ENCODE assay signal across 18 cellular contexts in the genomic region with DNA sequence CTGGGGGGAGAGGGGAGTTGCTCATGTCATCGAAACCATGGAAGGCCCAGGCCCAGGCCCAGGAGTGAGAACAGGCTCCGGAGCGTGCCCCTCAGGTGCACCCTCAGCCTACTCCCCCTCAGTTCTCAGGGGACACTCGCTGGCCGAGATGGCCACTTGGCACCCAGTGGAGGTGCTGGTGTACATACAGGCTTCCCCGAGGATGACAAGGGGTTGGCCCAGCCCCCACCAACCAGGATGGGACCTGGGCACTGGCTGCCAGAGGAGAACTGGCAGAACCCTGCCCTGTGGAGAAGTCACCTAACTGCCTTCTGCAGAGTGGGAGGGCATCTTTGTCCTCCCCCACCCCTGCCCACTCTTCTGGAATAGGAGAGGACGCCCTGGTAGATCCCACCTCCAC. TPM values are rescaled to one million over a fixed set of nuclear protein-coding genes. Genes with fewer than 3 reads are reported as not detected.
DNase-seq lines count a peak whose midpoint lies in the region; ATAC-seq and TF ChIP-seq lines count a peak whose summit lies in the region.
"Had no signal": no experiment of that assay in that cellular context is flagged by ENCODE, and none has a peak within 500 bp of the region (broad histone marks: within the 10 kb centered on the region; RNA-seq: fewer than 3 reads in every experiment).

No MANE protein-coding gene starts in this region.

- H3K4me3 Mint-ChIP-seq in activated naive CD4-positive, alpha-beta T cell treated with anti-CD3 and anti-CD28 coated beads, Interleukin-2, amount 50 U/mL, for 24 hours: peak overlapping the region; percentile 77

- no peak for DNase-seq in activated naive CD4-positive, alpha-beta T cell (lab: John Stamatoyannopoulos, UW)
- DNase-seq in HCT116 (ENCODE audit: low read depth, low spot score) (no peak), lower lobe of right lung (peak; percentile 41), HPDE6-E6E7 (ENCODE audit: extremely low spot score) (no peak)
- no peak for DNase-seq in activated effector memory CD4-positive, alpha-beta T cell treated with anti-CD3 and anti-CD28 coated beads, Interleukin-2, amount 50 U/mL, for 16 hours
- DNase-seq: ACHN; Calu3; CD4-positive, CD25-positive, alpha-beta regulatory T cell; DMS 273 treated with DMSO at 0.1 percent for 48 hours; GOT3; IMR-90 had no signal

- H3K27me3 Mint-ChIP-seq in activated naive CD4-positive, alpha-beta T cell treated with anti-CD3 and anti-CD28 coated beads, Interleukin-2, amount 50 U/mL, for 24 hours: peaks cover 46% of the 10 kb centered on the region

- H4K20me1 ChIP-seq in HCT116 (ENCODE audit: insufficient read depth): no peaks in the 10 kb centered on the region

- no peak overlapping the region for H3K9ac ChIP-seq in HCT116 (ENCODE audit: low read length)
- H3K9ac ChIP-seq: BLaER1 treated with 17β-estradiol and CSF1 and Interleukin-3, amounts not matched to agents 10 nM and 100 nM had no signal

- intact Hi-C loops in HCT116 (cut with micrococcal nuclease) (loop anchor here (2.0 to 10.0 kb wide), 2 partner anchors 456 to 840 kb away; no protein-coding TSS in a partner anchor), lower lobe of right lung (cut with DNase I) (no loop called here)

- RAD21 ChIA-PET in HCT116 (lab: Charles Lee; ENCODE audit: low non-redundant PET in 1 of 2, low total read pairs in 2 of 2, uncharacterized antibody in 2 of 2, unreplicated experiment in 2 of 2): interaction anchor here in 1 of 2 experiments (1.3 kb wide), 1 partner anchor 269 kb away, joined by 4 read pairs; no protein-coding TSS in a partner anchor

- TF ChIP-seq CTCF in HCT116 (IDR thresholded peaks at IDR 0.05 in 2 of 3, conservative IDR thresholded peaks at IDR 0.05 in 1 of 3; ENCODE audit: borderline replicate concordance in 1 of 3, insufficient read depth in 1 of 3, low read depth in 2 of 3, low read length in 2 of 3) (no peak), lower lobe of right lung (IDR thresholded peaks at IDR 0.05) (no peak)

- CTCF ChIA-PET in HCT116 (lab: Charles Lee): interaction anchor here (1.4 to 7.3 kb wide), 4 partner anchors 268 to 667 kb away, joined by 3 to 105 read pairs (median 8); no protein-coding TSS in a partner anchor

- H3K36me3 Mint-ChIP-seq in activated naive CD4-positive, alpha-beta T cell treated with anti-CD3 and anti-CD28 coated beads, Interleukin-2, amount 50 U/mL, for 24 hours: no peaks in the 10 kb centered on the region
- H3K36me3 Mint-ChIP-seq: CD4-positive, CD25-positive, alpha-beta regulatory T cell had no signal

- H3K4me1 ChIP-seq in HCT116 (ENCODE audit: control insufficient read depth in 1 of 2, insufficient read depth in 2 of 2, low read length in 2 of 2) (peaks cover 3 to 20% of the 10 kb centered on the region in 2 experiments; a peak in 3 of 4 replicates), lower lobe of right lung (peaks cover 24% of the 10 kb centered on the region)

- H3K27me3 ChIP-seq in HCT116 (ENCODE audit: insufficient read depth, low read length): no peaks in the 10 kb centered on the region
- peaks cover 75% of the 10 kb centered on the region for H3K27me3 ChIP-seq in lower lobe of right lung (ENCODE audit: low read depth)

- peaks cover 0 to 11% of the 10 kb centered on the region in 2 experiments; a peak in 1 of 4 replicates for H3K36me3 ChIP-seq in HCT116 (ENCODE audit: control insufficient read depth in 1 of 2, insufficient read depth in 2 of 2, low read length in 2 of 2)
- H3K36me3 ChIP-seq in lower lobe of right lung: no peaks in the 10 kb centered on the region
- H3K36me3 ChIP-seq: BLaER1 treated with 17β-estradiol and CSF1 and Interleukin-3, amounts not matched to agents 10 nM and 100 nM had no signal

- H3K4me1 Mint-ChIP-seq in activated naive CD4-positive, alpha-beta T cell treated with anti-CD3 and anti-CD28 coated beads, Interleukin-2, amount 50 U/mL, for 24 hours: peaks cover 20% of the 10 kb centered on the region

- TF ChIP-seq POLR2A in HCT116 (IDR thresholded peaks at IDR 0.05; ENCODE audit: borderline replicate concordance, extremely low read depth, insufficient read depth, insufficient read length): no peak

- POLR2A ChIA-PET in HCT116 (lab: Charles Lee): no interaction called here

- no peak overlapping the region for H2AFZ ChIP-seq in HCT116 (ENCODE audit: low read depth, low read length, poor library complexity, severe bottlenecking)

- BruUV-seq in HCT116 (replicated peaks; lab: Mats Ljungman, UMichigan): TSS peak; percentile 41

- no peak overlapping the region for H3K27ac Mint-ChIP-seq in activated naive CD4-positive, alpha-beta T cell treated with anti-CD3 and anti-CD28 coated beads, Interleukin-2, amount 50 U/mL, for 24 hours

- H3K4me3 ChIP-seq in HCT116 (replicated peaks in 1 of 2; ENCODE audit: low read depth in 1 of 2, low read length in 2 of 2) (no peak overlapping the region), lower lobe of right lung (no peak overlapping the region)
- H3K4me3 ChIP-seq: BLaER1 treated with 17β-estradiol and CSF1 and Interleukin-3, amounts not matched to agents 10 nM and 100 nM; GM12878 had no signal

- H3K79me2 ChIP-seq in HCT116 (ENCODE audit: insufficient read depth, low read length): peaks cover 4% of the 10 kb centered on the region; the same call in 1 of the 2 replicates

- TF ChIP-seq RAD21 in HCT116 (IDR thresholded peaks at IDR 0.05; ENCODE audit: low read depth): no peak

- no peaks in the 10 kb centered on the region for H3K9me3 ChIP-seq in HCT116 (ENCODE audit: control insufficient read depth in 1 of 2, insufficient read depth in 1 of 2, low read depth in 1 of 2, low read length in 2 of 2)
- H3K9me3 ChIP-seq in lower lobe of right lung: no peaks in the 10 kb centered on the region
- H3K9me3 ChIP-seq: HAP-1 had no signal

- ATAC-seq in HCT116 (no peak), lower lobe of right lung (no peak), GM18517 (IDR thresholded peaks at IDR 0.05; ENCODE audit: unreplicated experiment) (no peak)

- H3K9me3 Mint-ChIP-seq in activated naive CD4-positive, alpha-beta T cell treated with anti-CD3 and anti-CD28 coated beads, Interleukin-2, amount 50 U/mL, for 24 hours: no peaks in the 10 kb centered on the region

- no peaks in the 10 kb centered on the region for H3K9me2 ChIP-seq in HCT116 (ENCODE audit: insufficient read depth)

- H3K4me2 ChIP-seq in HCT116 (ENCODE audit: low read length): no peak overlapping the region

- H3K27ac ChIP-seq in HCT116 (ENCODE audit: low read depth, low read length): no peak overlapping the region
- peak overlapping the region; percentile 60 for H3K27ac ChIP-seq in cingulate gyrus (ENCODE audit: low read depth, low read length)
- H3K27ac ChIP-seq in lower lobe of right lung: no peak overlapping the region
- H3K27ac ChIP-seq: BLaER1 treated with 17β-estradiol and CSF1 and Interleukin-3, amounts not matched to agents 10 nM and 100 nM; HL-60 had no signal

TF ChIP-seq in HCT116, 20 proteins besides CTCF, POLR2A, EP300 and RAD21:
- TF ChIP-seq ZFX (IDR thresholded peaks at IDR 0.05) (no peak), YY1 (IDR thresholded peaks at IDR 0.05; ENCODE audit: extremely low read depth, insufficient replicate concordance, low read depth, low read length) (no peak), SP1 (IDR thresholded peaks at IDR 0.05; ENCODE audit: low read depth) (no peak), JUND (IDR thresholded peaks at IDR 0.05) (no peak), SIN3A (IDR thresholded peaks at IDR 0.05; ENCODE audit: low read depth) (no peak), ELF1 (IDR thresholded peaks at IDR 0.05; ENCODE audit: borderline replicate concordance, low read depth) (no peak), SRF (IDR thresholded peaks at IDR 0.05; ENCODE audit: low read depth) (no peak), EGR1 (IDR thresholded peaks at IDR 0.05; ENCODE audit: low read depth) (no peak), POLR2AphosphoS5 (IDR thresholded peaks at IDR 0.05; ENCODE audit: low read depth, low read length) (no peak), FOSL1 (IDR thresholded peaks at IDR 0.05; ENCODE audit: low read depth) (no peak), EZH2 (IDR thresholded peaks at IDR 0.05) (no peak), TCF7L2 (IDR thresholded peaks at IDR 0.05; ENCODE audit: borderline replicate concordance, extremely low read depth, insufficient read depth, insufficient read length) (no peak), CEBPB (IDR thresholded peaks at IDR 0.05; ENCODE audit: low read depth) (no peak), EZH2phosphoT487 (IDR thresholded peaks at IDR 0.05; ENCODE audit: borderline replicate concordance) (no peak), ZNF274 (IDR thresholded peaks at IDR 0.05; ENCODE audit: low read depth, low read length) (no peak), CBX3 (IDR thresholded peaks at IDR 0.05; ENCODE audit: low read depth) (no peak)
- TF ChIP-seq, protein P1, sequence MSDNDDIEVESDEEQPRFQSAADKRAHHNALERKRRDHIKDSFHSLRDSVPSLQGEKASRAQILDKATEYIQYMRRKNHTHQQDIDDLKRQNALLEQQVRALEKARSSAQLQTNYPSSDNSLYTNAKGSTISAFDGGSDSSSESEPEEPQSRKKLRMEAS (IDR thresholded peaks at IDR 0.05): no peak
- TF ChIP-seq, protein P2, sequence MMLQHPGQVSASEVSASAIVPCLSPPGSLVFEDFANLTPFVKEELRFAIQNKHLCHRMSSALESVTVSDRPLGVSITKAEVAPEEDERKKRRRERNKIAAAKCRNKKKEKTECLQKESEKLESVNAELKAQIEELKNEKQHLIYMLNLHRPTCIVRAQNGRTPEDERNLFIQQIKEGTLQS (IDR thresholded peaks at IDR 0.05): no peak
- TF ChIP-seq, protein P3, sequence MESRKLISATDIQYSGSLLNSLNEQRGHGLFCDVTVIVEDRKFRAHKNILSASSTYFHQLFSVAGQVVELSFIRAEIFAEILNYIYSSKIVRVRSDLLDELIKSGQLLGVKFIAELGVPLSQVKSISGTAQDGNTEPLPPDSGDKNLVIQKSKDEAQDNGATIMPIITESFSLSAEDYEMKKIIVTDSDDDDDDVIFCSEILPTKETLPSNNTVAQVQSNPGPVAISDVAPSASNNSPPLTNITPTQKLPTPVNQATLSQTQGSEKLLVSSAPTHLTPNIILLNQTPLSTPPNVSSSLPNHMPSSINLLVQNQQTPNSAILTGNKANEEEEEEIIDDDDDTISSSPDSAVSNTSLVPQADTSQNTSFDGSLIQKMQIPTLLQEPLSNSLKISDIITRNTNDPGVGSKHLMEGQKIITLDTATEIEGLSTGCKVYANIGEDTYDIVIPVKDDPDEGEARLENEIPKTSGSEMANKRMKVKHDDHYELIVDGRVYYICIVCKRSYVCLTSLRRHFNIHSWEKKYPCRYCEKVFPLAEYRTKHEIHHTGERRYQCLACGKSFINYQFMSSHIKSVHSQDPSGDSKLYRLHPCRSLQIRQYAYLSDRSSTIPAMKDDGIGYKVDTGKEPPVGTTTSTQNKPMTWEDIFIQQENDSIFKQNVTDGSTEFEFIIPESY (IDR thresholded peaks at IDR 0.05; ENCODE audit: extremely low read depth, insufficient replicate concordance, low read length): no peak

RNA-seq across cellular contexts. Expression of a gene that starts 9.5 kb away (rescaled TPM):
- total RNA-seq in HCT116 (2021; ENCODE audit: unreplicated experiment) (not detected), lower lobe of right lung (not detected)
- polyA plus RNA-seq in HCT116 (2012): not detected in 2 replicates
- total RNA-seq: Calu3; CD4-positive, CD25-positive, alpha-beta regulatory T cell; GM12878; IMR-90 had no signal
- polyA plus RNA-seq: CD4-positive, CD25-positive, alpha-beta regulatory T cell; GM12878; IMR-90 had no signal
